ENCODE assay signal across 1 cellular context in genomic region chr2:129870646-129871335, GRCh38.
TF ChIP-seq lines count a peak whose summit lies in the region.

No MANE protein-coding gene starts in this region.

TF ChIP-seq in GM23338, 12 proteins besides CTCF, POLR2A, EP300 and RAD21 (continued from another document):
- no peak for TF ChIP-seq ETS1 (IDR thresholded peaks at IDR 0.05)
TF ChIP-seq in GM23338: peak in this region for 0.
